In the genomic region with DNA sequence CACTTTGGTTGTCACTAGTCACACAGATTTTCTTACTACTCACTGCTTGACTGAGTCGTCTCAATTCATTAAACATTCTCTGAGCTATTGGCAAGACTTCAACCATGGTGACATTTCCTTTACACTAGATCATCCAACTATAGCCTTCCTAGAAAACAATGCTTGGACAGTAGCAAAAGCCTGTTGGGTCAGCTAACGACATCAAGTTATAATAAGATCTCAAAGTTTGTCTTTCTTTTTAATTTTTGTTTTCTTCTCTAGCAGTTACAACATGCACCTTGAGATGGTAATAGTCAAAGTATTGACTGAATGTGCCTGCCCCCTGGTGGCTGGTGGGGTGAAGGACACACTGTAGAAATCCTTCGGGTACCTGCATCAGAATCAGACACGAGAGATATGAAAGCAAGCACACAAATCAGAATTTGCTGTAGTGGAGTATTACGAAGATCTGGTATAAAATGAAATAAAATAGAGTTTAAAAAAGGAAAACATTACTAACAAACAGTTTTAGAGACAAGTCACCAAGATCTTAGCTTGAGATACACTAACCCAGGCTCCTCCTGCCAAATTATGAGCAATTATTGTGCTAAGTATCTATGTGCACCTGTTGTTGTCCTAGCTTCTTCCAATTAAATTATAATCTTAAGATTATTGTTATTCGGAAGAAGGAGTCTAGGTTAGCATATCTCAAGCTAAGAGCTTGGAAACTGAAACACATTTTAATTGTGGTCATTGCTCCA, we compare ENCODE assay signal across 8 cellular contexts.
DNase-seq lines count a peak whose midpoint lies in the region; ATAC-seq, FAIRE-seq and TF ChIP-seq lines count a peak whose summit lies in the region.

No MANE protein-coding gene starts in this region.

- peak; percentile 41 for DNase-seq in HuH-7.5 (ENCODE audit: low spot score)
- peak; percentile 47 for DNase-seq in SK-N-SH
- peak; percentile 74 for DNase-seq in activated naive CD4-positive, alpha-beta T cell treated with anti-CD3 and anti-CD28 coated beads, Interleukin-2, amount 50 U/mL, for 16 hours
- peak; percentile 80 for DNase-seq in cardiac septum (ENCODE audit: low spot score)
- DNase-seq in putamen (ENCODE audit: low spot score): peak; percentile 26

- intact Hi-C loops in cardiac septum (cut with DNase I): loop anchor here (10.0 kb wide), 1 partner anchor 354 kb away; no protein-coding TSS in a partner anchor

- H3K9me3 ChIP-seq in SK-N-SH: no peaks in the 10 kb centered on the region

- no peaks in the 10 kb centered on the region for H3K27me3 ChIP-seq in SK-N-SH (ENCODE audit: insufficient read depth)

- H2AFZ ChIP-seq in SK-N-SH (ENCODE audit: low read depth): no peak overlapping the region

- TF ChIP-seq EP300 in SK-N-SH (IDR thresholded peaks at IDR 0.05; ENCODE audit: borderline replicate concordance in 1 of 2, low read depth in 1 of 2, low read length in 1 of 2): no peak

- H3K4me2 ChIP-seq in SK-N-SH: no peak overlapping the region

- POLR2A ChIA-PET in SK-N-SH (lab: Yijun Ruan, JAX): no interaction called here

- H4K20me1 ChIP-seq in SK-N-SH (ENCODE audit: insufficient read depth): no peaks in the 10 kb centered on the region

- no peak overlapping the region for H3K27ac ChIP-seq in SK-N-SH (ENCODE audit: low read depth in 2 of 2, low read length in 1 of 2)

- TF ChIP-seq RAD21 in SK-N-SH (IDR thresholded peaks at IDR 0.05; ENCODE audit: low read length): peak; percentile 75

- no peak overlapping the region; a peak in 1 of 4 replicates for H3K4me3 ChIP-seq in SK-N-SH (ENCODE audit: low read depth in 2 of 2, low read length in 1 of 2)

- ATAC-seq in GM21529 (IDR thresholded peaks at IDR 0.05; ENCODE audit: unreplicated experiment) (peak; percentile 95), HG03571 (IDR thresholded peaks at IDR 0.05; ENCODE audit: unreplicated experiment) (no peak)

- FAIRE-seq in G401.6 (lab: Jason Lieb, UNC): peak; percentile 71

- TF ChIP-seq CTCF in SK-N-SH (IDR thresholded peaks at IDR 0.05): peak; percentile 98

- H3F3A ChIP-seq in SK-N-SH (replicated peaks; ENCODE audit: insufficient read depth): peaks cover 3% of the 10 kb centered on the region

- H3K36me3 ChIP-seq in SK-N-SH (replicated peaks in 1 of 2; ENCODE audit: control insufficient read depth in 1 of 2, insufficient read depth in 2 of 2, low read length in 1 of 2): peaks cover 0 to 5% of the 10 kb centered on the region in 2 experiments

- WGBS in SK-N-SH (ENCODE audit: low lambda C conversion rate): 10% methylated on average over 6 of the region's 6 CpGs

- no peaks in the 10 kb centered on the region for H3K9me2 ChIP-seq in SK-N-SH

- CTCF ChIA-PET in SK-N-SH (lab: Yijun Ruan, JAX): interaction anchor here (0.6 to 3.9 kb wide), 41 partner anchors 8 to 1124 kb away, joined by 3 to 27 read pairs (median 3); partner anchors contain the start of genes ARL15 and MOCS2

- H3K79me2 ChIP-seq in SK-N-SH (ENCODE audit: insufficient read depth): no peaks in the 10 kb centered on the region; the same call in 1 of the 2 replicates

- H3K4me1 ChIP-seq in SK-N-SH (ENCODE audit: control insufficient read depth in 1 of 2, insufficient read depth in 2 of 2, low read depth in 1 of 2, low read length in 1 of 2): no peaks in the 10 kb centered on the region; a peak in 1 of 4 replicates

- H3K9ac ChIP-seq in SK-N-SH: no peak overlapping the region

TF ChIP-seq in SK-N-SH, 30 proteins besides CTCF, POLR2A, EP300 and RAD21:
- TF ChIP-seq FOXJ3 (CRISPR knock-in tag; IDR thresholded peaks at IDR 0.05) (no peak), SMC3 (IDR thresholded peaks at IDR 0.05; ENCODE audit: low read depth, low read length) (peak; percentile 79)

Comparison
In these comparisons a context has a peak if more than half of its experiments do, and no peak if none do; other contexts are left out.
1. DNase-seq: peak in every context shown above with its lines; median percentile 80 in cardiac septum; 74 in activated naive CD4-positive, alpha-beta T cell treated with anti-CD3 and anti-CD28 coated beads, Interleukin-2, amount 50 U/mL, for 16 hours; 47 in SK-N-SH; 41 in HuH-7.5; 26 in putamen.